Comparison of ENCODE assay signal across 8 cellular contexts in genomic region chr1:119631433-119632102, GRCh38. TPM values are rescaled to one million over a fixed set of nuclear protein-coding genes. Genes with fewer than 3 reads are reported as not detected.
DNase-seq lines count a peak whose midpoint lies in the region; ATAC-seq and TF ChIP-seq lines count a peak whose summit lies in the region.

No MANE protein-coding gene starts in this region.

- no peaks in the 10 kb centered on the region for H3K27me3 ChIP-seq in colonic mucosa
- no peaks in the 10 kb centered on the region for H3K27me3 ChIP-seq in suprapubic skin

- no peak for TF ChIP-seq EP300 in suprapubic skin (IDR thresholded peaks at IDR 0.05)

- 15% methylated on average over 17 of the region's 37 CpGs for WGBS in suprapubic skin

- H3K4me1 ChIP-seq in colonic mucosa (peaks cover 9% of the 10 kb centered on the region), suprapubic skin (peaks cover 44% of the 10 kb centered on the region)

- peak overlapping the region; percentile 3 to 35 for H3K9ac ChIP-seq in colonic mucosa (ENCODE audit: low read depth in 2 of 2, low read length in 2 of 2)

- ATAC-seq in GM19395 (IDR thresholded peaks at IDR 0.05; ENCODE audit: unreplicated experiment) = peak; percentile 60
- peak; percentile 94 for ATAC-seq in left lobe of liver

- peak; percentile 15 for DNase-seq in NCI-H146 treated with DMSO at 0.1 percent for 48 hours (lab: John Stamatoyannopoulos, UW; ENCODE audit: unreplicated experiment)
- DNase-seq in colonic mucosa = peak; percentile 86
- peak; percentile 96 for DNase-seq in left lobe of liver (ENCODE audit: low spot score)
- DNase-seq in suprapubic skin (ENCODE audit: low spot score in 2 of 2) = peak; percentile 92 to 93
- DNase-seq in NCI-H1417 treated with DMSO at 0.1 percent for 48 hours (lab: John Stamatoyannopoulos, UW) = no peak
- DNase-seq in activated CD8-positive, alpha-beta memory T cell treated with anti-CD3 and anti-CD28 coated beads, Interleukin-2, amount 50 U/mL, for 4 hours = no peak
- no peak for DNase-seq in activated CD4-positive, CD25-positive, alpha-beta regulatory T cell treated with anti-CD3 and anti-CD28 coated beads, Interleukin-2, amount 50 U/mL, for 72 hours

- H3K9me3 ChIP-seq in colonic mucosa = no peaks in the 10 kb centered on the region
- no peaks in the 10 kb centered on the region for H3K9me3 ChIP-seq in suprapubic skin

- H3K27ac ChIP-seq in colonic mucosa = no peak overlapping the region
- peak overlapping the region; percentile 61 for H3K27ac ChIP-seq in suprapubic skin

- TF ChIP-seq CTCF in colonic mucosa (IDR thresholded peaks at IDR 0.05) (no peak), suprapubic skin (IDR thresholded peaks at IDR 0.05) (no peak)

- H3K36me3 ChIP-seq in colonic mucosa (no peaks in the 10 kb centered on the region), suprapubic skin (no peaks in the 10 kb centered on the region)

- TF ChIP-seq POLR2A in suprapubic skin (IDR thresholded peaks at IDR 0.05) = no peak

- H3K4me3 ChIP-seq in colonic mucosa (peak overlapping the region; percentile 35), suprapubic skin (peak overlapping the region; percentile 36)

- intact Hi-C loops in colonic mucosa (cut with DNase I) = no loop called here

RNA-seq across cellular contexts. Expression of gene ZNF697, which starts 16.5 kb away (rescaled TPM):
- total RNA-seq in colonic mucosa = 1 to 10 TPM; 2.1 to 3.2 TPM
- 3.6 TPM for total RNA-seq in left lobe of liver
- 1 to 10 TPM; 2.6 to 8.1 (median 3.7) TPM for total RNA-seq in suprapubic skin

Comparison
In these comparisons a context has a peak if more than half of its experiments do, and no peak if none do; other contexts are left out.
1. DNase-seq: peak in NCI-H146 treated with DMSO at 0.1 percent for 48 hours (single experiment), colonic mucosa (single experiment), left lobe of liver (single experiment) and suprapubic skin (2 of 2); none in NCI-H1417 treated with DMSO at 0.1 percent for 48 hours (single experiment), activated CD8-positive, alpha-beta memory T cell treated with anti-CD3 and anti-CD28 coated beads, Interleukin-2, amount 50 U/mL, for 4 hours (single experiment) and activated CD4-positive, CD25-positive, alpha-beta regulatory T cell treated with anti-CD3 and anti-CD28 coated beads, Interleukin-2, amount 50 U/mL, for 72 hours (single experiment).